1 cellular context compared by ENCODE assay signal in the genomic region with DNA sequence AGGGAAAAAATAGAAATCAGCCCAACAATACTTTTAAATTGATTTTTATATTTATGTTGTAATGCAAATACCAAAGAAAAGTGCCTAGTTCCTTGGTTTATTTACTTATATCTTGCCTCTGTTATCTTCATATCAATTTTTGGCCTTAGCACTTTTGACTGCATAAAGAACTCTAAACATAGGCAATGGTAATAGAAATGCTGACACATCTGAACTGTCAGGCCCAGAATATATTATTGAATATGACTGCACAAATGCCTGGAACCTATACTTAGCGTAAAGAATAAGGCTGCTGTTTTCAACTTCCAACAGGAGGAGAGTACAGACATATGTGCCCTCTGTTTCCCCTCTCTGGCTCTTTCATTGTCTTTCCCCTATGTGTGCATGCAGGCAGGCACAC.
TF ChIP-seq lines count a peak whose summit lies in the region.

No MANE protein-coding gene starts in this region.

TF ChIP-seq in WTC11, 78 proteins besides CTCF, POLR2A, EP300 and RAD21 (continued from another document):
- TF ChIP-seq ARID4B (CRISPR knock-in tag; IDR thresholded peaks at IDR 0.05; ENCODE audit: borderline replicate concordance) (no peak), MLX (CRISPR knock-in tag; IDR thresholded peaks at IDR 0.05) (no peak), CREB1 (CRISPR knock-in tag; IDR thresholded peaks at IDR 0.05) (no peak)
TF ChIP-seq in WTC11: peak in this region for 0.
